Comparison of ENCODE assay signal across 19 cellular contexts in the genomic region with DNA sequence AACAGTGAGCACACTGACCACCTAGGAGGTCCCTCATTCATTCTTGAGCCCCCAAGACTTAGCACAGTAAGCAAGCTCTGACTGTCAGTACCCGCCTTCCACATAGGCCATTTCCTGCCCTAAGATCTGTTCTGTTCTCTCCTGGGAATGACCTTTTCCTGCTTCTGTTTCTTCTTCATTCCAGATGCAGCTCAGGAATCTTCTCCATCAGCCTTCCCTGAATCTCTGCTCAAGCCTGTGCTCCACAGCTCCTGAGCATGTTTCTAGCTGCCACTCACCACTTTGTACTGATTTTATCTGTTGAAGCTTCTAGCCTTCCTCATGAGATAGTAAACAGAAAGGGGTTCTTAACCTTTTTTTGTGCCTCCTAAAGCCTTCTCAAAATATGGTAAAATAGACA. TPM values are rescaled to one million over a fixed set of nuclear protein-coding genes. Genes with fewer than 3 reads are reported as not detected.
A peak's percentile ranks its signal among the peaks of the same experiment; 100 is the strongest.
DNase-seq lines count a peak whose midpoint lies in the region; ATAC-seq, FAIRE-seq and TF ChIP-seq lines count a peak whose summit lies in the region.
"Had no signal": no experiment of that assay in that cellular context is flagged by ENCODE, and none has a peak within 500 bp of the region (broad histone marks: within the 10 kb centered on the region; RNA-seq: fewer than 3 reads in every experiment).

No MANE protein-coding gene starts in this region.

- H3K4me1 ChIP-seq in H1 (replicated peaks in 1 of 4; ENCODE audit: control insufficient read depth in 3 of 4, insufficient read depth in 4 of 4, low read length in 3 of 4) (peaks cover 0 to 6% (median 2%) of the 10 kb centered on the region in 4 experiments; a peak in 3 of 7 replicates), trophoblast cell (ENCODE audit: control insufficient read depth in 1 of 2, insufficient read depth in 2 of 2, low read length in 2 of 2) (peaks cover 0 to 3% of the 10 kb centered on the region in 2 experiments), MM.1S (ENCODE audit: low read length) (peaks cover 17% of the 10 kb centered on the region)
- H3K4me1 ChIP-seq: ascending aorta had no signal

- no peak for TF ChIP-seq RAD21 in H1 (IDR thresholded peaks at IDR 0.05 in 1 of 2, conservative IDR thresholded peaks at IDR 0.05 in 1 of 2; ENCODE audit: low read depth in 2 of 2, low read length in 2 of 2)

- H2BK15ac ChIP-seq in H1 (ENCODE audit: low read length): no peak overlapping the region; the same call in 1 of the 2 replicates

- H3K4me3 ChIP-seq in H1 (ENCODE audit: extremely low read depth in 1 of 4, insufficient read depth in 2 of 4, low read depth in 3 of 4, low read length in 4 of 4) (no peak overlapping the region), trophoblast cell (ENCODE audit: low read depth, low read length) (no peak overlapping the region), MM.1S (ENCODE audit: low read length) (no peak overlapping the region)
- H3K4me3 ChIP-seq: ascending aorta, dorsolateral prefrontal cortex, right lobe of liver, SK-N-MC had no signal

- H4K20me1 ChIP-seq in H1 (replicated peaks in 1 of 2; ENCODE audit: control insufficient read depth in 1 of 2, insufficient read depth in 2 of 2, low read length in 2 of 2): no peaks in the 10 kb centered on the region
- no peaks in the 10 kb centered on the region for H4K20me1 ChIP-seq in MM.1S (ENCODE audit: insufficient read depth, low read length)

- no peak overlapping the region for H3K27ac ChIP-seq in H1 (ENCODE audit: low read depth, low read length)
- no peak overlapping the region for H3K27ac ChIP-seq in trophoblast cell (ENCODE audit: low read depth, low read length)
- no peak overlapping the region for H3K27ac ChIP-seq in MM.1S (ENCODE audit: low read length)
- H3K27ac ChIP-seq: ascending aorta had no signal

- H2BK120ac ChIP-seq in H1 (replicated peaks; ENCODE audit: low read depth, low read length): no peak overlapping the region
- H2BK120ac ChIP-seq in trophoblast cell (ENCODE audit: insufficient read depth, low read length, poor library complexity): no peak overlapping the region

- no peaks in the 10 kb centered on the region for H3K36me3 ChIP-seq in H1 (ENCODE audit: control insufficient read depth in 2 of 4, insufficient read depth in 4 of 4, low read length in 3 of 4)
- H3K36me3 ChIP-seq in trophoblast cell (ENCODE audit: control insufficient read depth in 1 of 2, insufficient read depth in 2 of 2, low read length in 2 of 2): no peaks in the 10 kb centered on the region
- no peaks in the 10 kb centered on the region for H3K36me3 ChIP-seq in MM.1S (replicated peaks; ENCODE audit: insufficient read depth, low read length)
- H3K36me3 ChIP-seq: ascending aorta, right lobe of liver had no signal

- H3K27me3 ChIP-seq in H1 (replicated peaks in 1 of 4; ENCODE audit: control insufficient read depth in 3 of 4, extremely low read depth in 1 of 4, insufficient read depth in 3 of 4, low read length in 3 of 4) (no peaks in the 10 kb centered on the region), trophoblast cell (ENCODE audit: insufficient read depth, low read length) (no peaks in the 10 kb centered on the region), MM.1S (replicated peaks; ENCODE audit: insufficient read depth, low read length) (no peaks in the 10 kb centered on the region)
- H3K27me3 ChIP-seq: ascending aorta, dorsolateral prefrontal cortex, right lobe of liver had no signal

- H4K91ac ChIP-seq in H1 (replicated peaks; ENCODE audit: insufficient read length, low read length) (no peak overlapping the region), trophoblast cell (ENCODE audit: low read depth, low read length) (no peak overlapping the region)

- no peak overlapping the region for H3K9ac ChIP-seq in H1 (replicated peaks in 1 of 4; ENCODE audit: extremely low read depth in 1 of 4, low read depth in 3 of 4, low read length in 3 of 4)
- H3K9ac ChIP-seq in trophoblast cell (ENCODE audit: low read length): no peak overlapping the region
- H3K9ac ChIP-seq in MM.1S (ENCODE audit: low read length): no peak overlapping the region

- H4K8ac ChIP-seq in H1 (ENCODE audit: extremely low read depth, insufficient read depth, low read length): no peak overlapping the region
- no peak overlapping the region for H4K8ac ChIP-seq in trophoblast cell (ENCODE audit: low read depth, low read length)

- no peak overlapping the region for H3K23ac ChIP-seq in H1 (ENCODE audit: insufficient read length)
- H3K23ac ChIP-seq in trophoblast cell (ENCODE audit: low read length): no peak overlapping the region

- FAIRE-seq in H1 (lab: Jason Lieb, UNC): no peak
- FAIRE-seq: urothelium cell line had no signal

- H3K79me1 ChIP-seq in H1 (ENCODE audit: low read depth, low read length) (no peaks in the 10 kb centered on the region), trophoblast cell (ENCODE audit: low read length) (no peaks in the 10 kb centered on the region)

- ATAC-seq in activated CD4-positive, alpha-beta T cell treated with anti-CD3 and anti-CD28 coated beads for 36 hours: no peak
- no peak; the same call in 1 of the 2 replicates for ATAC-seq in WTC11
- ATAC-seq: right lobe of liver; stimulated activated memory B cell treated with anti-CD40 and anti-IgM and Interleukin-4, amounts not matched to agents 10 μg/mL and 1 μg/mL and 100 μg/mL, for 72 hours had no signal

- TF ChIP-seq CTCF in WTC11 (IDR thresholded peaks at IDR 0.05) (no peak), H1 (IDR thresholded peaks at IDR 0.05; ENCODE audit: control extremely low read depth in 1 of 3, insufficient read depth in 1 of 3, low read depth in 1 of 3, low read length in 3 of 3) (no peak), MM.1S (IDR thresholded peaks at IDR 0.05; ENCODE audit: low read length) (no peak)

- H3K79me2 ChIP-seq in H1 (ENCODE audit: control insufficient read depth in 1 of 2, insufficient read depth in 2 of 2, low read length in 2 of 2) (no peaks in the 10 kb centered on the region), trophoblast cell (ENCODE audit: control insufficient read depth, insufficient read depth, low read length, poor library complexity) (no peaks in the 10 kb centered on the region), MM.1S (ENCODE audit: low read length) (no peaks in the 10 kb centered on the region)

- H3K9me2 ChIP-seq in MM.1S (replicated peaks; ENCODE audit: insufficient read depth, low read length): no peaks in the 10 kb centered on the region

- TF ChIP-seq POLR2A in H1 (IDR thresholded peaks at IDR 0.05; ENCODE audit: control extremely low read depth in 1 of 2, low read depth in 2 of 2, low read length in 2 of 2): no peak

- H3K36me3 Mint-ChIP-seq in activated CD4-positive, alpha-beta T cell treated with anti-CD3 and anti-CD28 coated beads for 36 hours (ENCODE audit: low read depth): no peaks in the 10 kb centered on the region
- no peaks in the 10 kb centered on the region for H3K36me3 Mint-ChIP-seq in WTC11
- H3K36me3 Mint-ChIP-seq: stimulated activated memory B cell treated with anti-CD40 and anti-IgM and Interleukin-4, amounts not matched to agents 10 μg/mL and 1 μg/mL and 100 μg/mL, for 72 hours had no signal

- H3K4me2 ChIP-seq in H1 (ENCODE audit: insufficient read depth in 1 of 2, low read depth in 2 of 2, low read length in 2 of 2): no peak overlapping the region
- no peak overlapping the region for H3K4me2 ChIP-seq in trophoblast cell (ENCODE audit: low read length)
- no peak overlapping the region for H3K4me2 ChIP-seq in MM.1S (ENCODE audit: low read depth, low read length)

- TF ChIP-seq EP300 in H1 (IDR thresholded peaks at IDR 0.05; ENCODE audit: borderline replicate concordance in 1 of 2, low read depth in 2 of 2, low read length in 2 of 2): no peak

- H3K14ac ChIP-seq in H1 (ENCODE audit: insufficient read length) (no peak overlapping the region), trophoblast cell (ENCODE audit: low read length) (no peak overlapping the region)

- H3K27ac Mint-ChIP-seq in activated CD4-positive, alpha-beta T cell treated with anti-CD3 and anti-CD28 coated beads for 36 hours: peak overlapping the region; percentile 72
- peak overlapping the region; percentile 78; the same call in 1 of the 2 replicates for H3K27ac Mint-ChIP-seq in WTC11
- H3K27ac Mint-ChIP-seq: IgD-negative memory B cell had no signal

- POLR2A ChIA-PET in activated CD4-positive, alpha-beta T cell treated with anti-CD3 and anti-CD28 coated beads for 36 hours (lab: Charles Lee): no interaction called here
- POLR2A ChIA-PET in WTC11 (lab: Charles Lee) (interaction anchor here (2.2 kb wide), 1 partner anchor 12 kb away, joined by 5 read pairs; no protein-coding TSS in a partner anchor), H1 (lab: Charles Lee; ENCODE audit: partially characterized antibody) (interaction anchor here (1.1 to 3.6 kb wide), 2 partner anchors 11 to 20 kb away, joined by 3 to 32 read pairs; no protein-coding TSS in a partner anchor)

- H3K23me2 ChIP-seq in H1 (ENCODE audit: low read depth, low read length): no peaks in the 10 kb centered on the region

- H4K5ac ChIP-seq in H1 (ENCODE audit: insufficient read length, low read depth, low read length): no peak overlapping the region

- H3K9me3 ChIP-seq in H1 (ENCODE audit: insufficient read depth in 2 of 2, low read depth in 1 of 2, low read length in 1 of 2) (no peaks in the 10 kb centered on the region), trophoblast cell (ENCODE audit: insufficient read depth, low read depth, low read length) (no peaks in the 10 kb centered on the region), MM.1S (replicated peaks; ENCODE audit: insufficient read depth, low read length) (no peaks in the 10 kb centered on the region)
- H3K9me3 ChIP-seq: ascending aorta, right lobe of liver had no signal

- intact Hi-C loops in activated CD4-positive, alpha-beta T cell treated with anti-CD3 and anti-CD28 coated beads for 36 hours (cut with DNase I, micrococcal nuclease): loop anchor here (2.0 to 5.0 kb wide), 4 partner anchors 119 to 201 kb away; no protein-coding TSS in a partner anchor

- no peak for DNase-seq in activated CD4-positive, alpha-beta T cell treated with anti-CD3 and anti-CD28 coated beads for 36 hours
- no peak for DNase-seq in activated CD4-positive, alpha-beta T cell treated with anti-CD3 and anti-CD28 coated beads, Interleukin-2, amount 50 U/mL, for 4 hours
- no peak for DNase-seq in WTC11 (ENCODE audit: low spot score)
- no peak for DNase-seq in H1 (ENCODE audit: low read depth in 1 of 2, low spot score in 2 of 2)
- DNase-seq in trophoblast cell: peak; percentile 23 to 59
- DNase-seq in MM.1S: no peak
- DNase-seq in ecto neural progenitor cell (ENCODE audit: low spot score): no peak
- no peak for DNase-seq in stimulated activated CD4-positive, alpha-beta T cell treated with anti-CD3 and anti-CD28 coated beads, Interleukin-2, amount 100 ng/mL, for 24 hours
- DNase-seq: activated T-cell treated with anti-CD3 and anti-CD28 coated beads for 4 hours; dorsolateral prefrontal cortex; H9; NCI-H510A; right lobe of liver; stimulated activated CD4-positive, alpha-beta T cell treated with anti-CD3 and anti-CD28 coated beads, Interleukin-4, amount 100 ng/mL, for 4 hours had no signal

- H3K18ac ChIP-seq in H1 (ENCODE audit: extremely low read depth, low read length): no peak overlapping the region
- H3K18ac ChIP-seq in trophoblast cell (ENCODE audit: low read length): no peak overlapping the region

- H2BK12ac ChIP-seq in H1 (ENCODE audit: low read depth, low read length): peak overlapping the region; percentile 88; the same call in 1 of the 2 replicates
- no peak overlapping the region for H2BK12ac ChIP-seq in trophoblast cell (ENCODE audit: low read length)

- peak overlapping the region; percentile 5; the same call in 1 of the 2 replicates for H2BK5ac ChIP-seq in H1 (ENCODE audit: low read depth, low read length)
- H2BK5ac ChIP-seq in trophoblast cell (ENCODE audit: low read depth, low read length, poor library complexity): no peak overlapping the region

- no peak overlapping the region for H2BK20ac ChIP-seq in H1 (ENCODE audit: low read length)

- H3K4ac ChIP-seq in H1 (replicated peaks; ENCODE audit: insufficient read length, low read depth, low read length) (no peak overlapping the region), trophoblast cell (ENCODE audit: low read depth, low read length) (no peak overlapping the region)

- H2AFZ ChIP-seq in H1 (ENCODE audit: low read length) (no peak overlapping the region), trophoblast cell (ENCODE audit: insufficient read depth, low read length, poor library complexity) (no peak overlapping the region), MM.1S (ENCODE audit: low read length) (no peak overlapping the region)

- 83% methylated on average over 1 of the region's 1 CpG; no CpG with 5 or more reads in 1 of the 2 experiments for WGBS in H1 (ENCODE audit: extremely low coverage in 1 of 2, insufficient coverage in 1 of 2, insufficient read length in 1 of 2, insufficient replicate concordance in 2 of 2, low coverage in 1 of 2, low lambda C conversion rate in 2 of 2, missing lambda C conversion rate in 1 of 2), 2 experiments
- WGBS in trophoblast cell (ENCODE audit: extremely low coverage, insufficient coverage, insufficient read length): no CpG with 5 or more reads among the region's 1 CpG

- H3K27me3 Mint-ChIP-seq in activated CD4-positive, alpha-beta T cell treated with anti-CD3 and anti-CD28 coated beads for 36 hours: no peaks in the 10 kb centered on the region
- no peaks in the 10 kb centered on the region for H3K27me3 Mint-ChIP-seq in WTC11 (ENCODE audit: low read depth)
- H3K27me3 Mint-ChIP-seq: IgD-negative memory B cell; stimulated activated memory B cell treated with anti-CD40 and anti-IgM and Interleukin-4, amounts not matched to agents 10 μg/mL and 1 μg/mL and 100 μg/mL, for 72 hours had no signal

- H3K56ac ChIP-seq in H1 (replicated peaks; ENCODE audit: insufficient read length, low read depth, low read length): no peak overlapping the region

- H2AK5ac ChIP-seq in H1 (ENCODE audit: low read depth, low read length) (0 out of 2 replicates have a peak overlapping the region, but pooled peaks have one; percentile 56), trophoblast cell (ENCODE audit: low read length) (no peak overlapping the region)

- peaks cover 35% of the 10 kb centered on the region for H3K4me1 Mint-ChIP-seq in activated CD4-positive, alpha-beta T cell treated with anti-CD3 and anti-CD28 coated beads for 36 hours
- peaks cover 34% of the 10 kb centered on the region for H3K4me1 Mint-ChIP-seq in WTC11

- H3K4me3 Mint-ChIP-seq in activated CD4-positive, alpha-beta T cell treated with anti-CD3 and anti-CD28 coated beads for 36 hours: no peak overlapping the region
- H3K4me3 Mint-ChIP-seq in WTC11: no peak overlapping the region
- H3K4me3 Mint-ChIP-seq: H9; stimulated activated memory B cell treated with anti-CD40 and anti-IgM and Interleukin-4, amounts not matched to agents 10 μg/mL and 1 μg/mL and 100 μg/mL, for 72 hours had no signal

- no peak overlapping the region for H4K12ac ChIP-seq in trophoblast cell (ENCODE audit: low read depth, low read length)

- CTCF ChIA-PET in activated CD4-positive, alpha-beta T cell treated with anti-CD3 and anti-CD28 coated beads for 36 hours (lab: Charles Lee): interaction anchor here (0.6 kb wide), 1 partner anchor 121 kb away, joined by 3 read pairs; no protein-coding TSS in a partner anchor
- CTCF ChIA-PET in WTC11 (lab: Charles Lee): interaction anchor here (0.6 to 1.3 kb wide), 2 partner anchors 12 to 668 kb away, joined by 3 to 5 read pairs; no protein-coding TSS in a partner anchor
- CTCF ChIA-PET in H1 (lab: Charles Lee; ENCODE audit: partially characterized antibody): interaction anchor here (1.5 kb wide), 1 partner anchor 73 kb away, joined by 4 read pairs; no protein-coding TSS in a partner anchor

- no peaks in the 10 kb centered on the region for H3K9me3 Mint-ChIP-seq in activated CD4-positive, alpha-beta T cell treated with anti-CD3 and anti-CD28 coated beads for 36 hours (ENCODE audit: low read depth)
- H3K9me3 Mint-ChIP-seq in WTC11: no peaks in the 10 kb centered on the region
- H3K9me3 Mint-ChIP-seq: H9; IgD-negative memory B cell; stimulated activated memory B cell treated with anti-CD40 and anti-IgM and Interleukin-4, amounts not matched to agents 10 μg/mL and 1 μg/mL and 100 μg/mL, for 72 hours had no signal

- peaks cover 10% of the 10 kb centered on the region for H3F3A ChIP-seq in MM.1S (ENCODE audit: insufficient read depth, low read length)

RNA-seq across cellular contexts. Expression of a gene that starts 56.6 kb away (rescaled TPM):
- total RNA-seq in activated CD4-positive, alpha-beta T cell treated with anti-CD3 and anti-CD28 coated beads for 36 hours: 10 to 100 TPM; 10.8 to 13.5 TPM
- total RNA-seq in WTC11 (2021): 47.7 to 49.6 TPM (median 49.3 TPM) in 3 replicates
- total RNA-seq in H1 (2021; fragmentation: NEBNext Ultra II Directional; extraction: Animal tissue kit (Norgen Biotek cat#: 25700)): 61.3 and 61.4 TPM in 2 replicates
- 11.8 and 19.5 TPM in 2 replicates for polyA plus RNA-seq in H1 (2011; rRNA removed)
- polyA plus RNA-seq in H1 (2011; cell fraction: cytosol; rRNA removed): 16.8 TPM
- 14.6 TPM for polyA plus RNA-seq in H1 (2011; cell fraction: nucleus; rRNA removed)
- 30.0 to 45.5 TPM (median 33.7 TPM) in 4 replicates for polyA plus RNA-seq in H1 (2012, experiment 1 of 2)
- 3.2 TPM for polyA plus RNA-seq in H1 (2012, experiment 2 of 2)
- 54.2 TPM for polyA plus RNA-seq in H1 (2013, experiment 1 of 2)
- 50.5 TPM for polyA plus RNA-seq in H1 (2013, experiment 2 of 2)
- polyA minus RNA-seq in H1 (2011; rRNA and poly(A)+ RNA removed): 42.1 and 46.2 TPM in 2 replicates
- polyA minus RNA-seq in H1 (2011; cell fraction: cytosol; rRNA and poly(A)+ RNA removed): 31.3 TPM
- polyA minus RNA-seq in H1 (2011; cell fraction: nucleus; rRNA and poly(A)+ RNA removed): 38.9 TPM
- 15.2 and 15.3 TPM in 2 replicates for polyA plus RNA-seq in trophoblast cell (2013)

Comparison
In these comparisons a context has a peak if more than half of its experiments do, and no peak if none do; other contexts are left out.
1. DNase-seq: peak in trophoblast cell (2 of 2); none in activated CD4-positive, alpha-beta T cell treated with anti-CD3 and anti-CD28 coated beads for 36 hours (single experiment), activated CD4-positive, alpha-beta T cell treated with anti-CD3 and anti-CD28 coated beads, Interleukin-2, amount 50 U/mL, for 4 hours (0 of 2), WTC11 (single experiment), H1 (0 of 2), MM.1S (single experiment), ecto neural progenitor cell (single experiment) and stimulated activated CD4-positive, alpha-beta T cell treated with anti-CD3 and anti-CD28 coated beads, Interleukin-2, amount 100 ng/mL, for 24 hours (0 of 2).